In genomic region chr9:20087481-20087880, GRCh38 we compare ENCODE assay signal across 20 cellular contexts.
DNase-seq lines count a peak whose midpoint lies in the region; ATAC-seq, FAIRE-seq and TF ChIP-seq lines count a peak whose summit lies in the region.
"Had no signal": no experiment of that assay in that cellular context is flagged by ENCODE, and none has a peak within 500 bp of the region (broad histone marks: within the 10 kb centered on the region; RNA-seq: fewer than 3 reads in every experiment).

No MANE protein-coding gene starts in this region.

- H2BK5ac ChIP-seq in IMR-90 (ENCODE audit: low read depth, low read length, poor library complexity, severe bottlenecking): no peak overlapping the region

- H3K27me3 Mint-ChIP-seq in progenitor cell of endocrine pancreas: no peaks in the 10 kb centered on the region

- no peak overlapping the region for H3K4ac ChIP-seq in IMR-90 (ENCODE audit: low read depth, low read length)

- H4K5ac ChIP-seq in IMR-90 (ENCODE audit: low read depth, low read length): no peak overlapping the region

- no peak overlapping the region for H2AK5ac ChIP-seq in IMR-90 (ENCODE audit: low read depth, low read length)

- no peak overlapping the region for H3K56ac ChIP-seq in IMR-90 (ENCODE audit: extremely low read depth, insufficient read depth, low read length)

- in situ Hi-C loops in IMR-90 (cut with MboI; ENCODE audit: low sequenced_read_pairs): no loop called here
- in situ Hi-C loops in astrocyte of the cerebellum (cut with HindIII; ENCODE audit: low sequenced_read_pairs): no loop called here

- WGBS in IMR-90 (ENCODE audit: extremely low coverage in 2 of 2, insufficient read length in 1 of 2), 2 experiments: no CpG with 5 or more reads among the region's 1 CpG

- peak; percentile 6 for DNase-seq in IMR-90
- peak; percentile 3 for DNase-seq in astrocyte of the cerebellum (ENCODE audit: low read depth)
- peak; percentile 54 for DNase-seq in fibroblast of peridontal ligament (ENCODE audit: extremely low read depth)
- DNase-seq in myocyte (ENCODE audit: low read depth): peak; percentile 64
- no peak for DNase-seq in GM12891 (ENCODE audit: insufficient read length, low spot score)
- no peak for DNase-seq in progenitor cell of endocrine pancreas (ENCODE audit: low spot score, unreplicated experiment)
- DNase-seq: ACHN; C1 segment of cervical spinal cord; CD8-positive, alpha-beta memory T cell; DMS79 treated with DMSO at 0.1 percent for 48 hours; H7; NCI-H1417 treated with DMSO at 0.1 percent for 48 hours; NCI-H2029 treated with DMSO at 0.1 percent for 48 hours; NCI-H748 treated with DMSO at 0.1 percent for 48 hours; SHP77 had no signal

- H2BK15ac ChIP-seq in IMR-90 (ENCODE audit: low read depth, low read length): no peak overlapping the region

- no peak overlapping the region for H3K9ac ChIP-seq in IMR-90 (ENCODE audit: low read depth, low read length)
- H3K9ac ChIP-seq: KMS-11 had no signal

- no peaks in the 10 kb centered on the region for H3K4me1 ChIP-seq in IMR-90 (ENCODE audit: control insufficient read depth, insufficient read depth, low read length)

- no peak overlapping the region for H4K8ac ChIP-seq in IMR-90 (ENCODE audit: low read depth in 2 of 2, low read length in 2 of 2)

- no peak overlapping the region for H2AFZ ChIP-seq in IMR-90 (replicated peaks; ENCODE audit: low read length, poor library complexity)

- H3K27me3 ChIP-seq in IMR-90 (ENCODE audit: control insufficient read depth, insufficient read depth, low read length): no peaks in the 10 kb centered on the region

- no peak overlapping the region for H4K91ac ChIP-seq in IMR-90 (ENCODE audit: insufficient read depth, low read depth, low read length)

- TF ChIP-seq POLR2A in IMR-90 (IDR thresholded peaks at IDR 0.05; ENCODE audit: low read depth, low read length) (no peak), GM12891 (IDR thresholded peaks at IDR 0.05; ENCODE audit: low read depth, low read length) (no peak)

- no peak overlapping the region for H3K23ac ChIP-seq in IMR-90 (ENCODE audit: low read depth, low read length)

- no peak overlapping the region for H3K4me3 ChIP-seq in IMR-90 (ENCODE audit: insufficient read depth, low read depth, low read length)
- no peak overlapping the region for H3K4me3 ChIP-seq in astrocyte of the cerebellum (ENCODE audit: low read depth, low read length)
- H3K4me3 ChIP-seq: SK-N-MC had no signal

- H3K27ac ChIP-seq in IMR-90 (ENCODE audit: insufficient read depth, low read length): no peak overlapping the region
- H3K27ac ChIP-seq: KMS-11, SK-N-MC had no signal

- H3K18ac ChIP-seq in IMR-90 (ENCODE audit: low read depth, low read length): no peak overlapping the region

- no peaks in the 10 kb centered on the region for H4K20me1 ChIP-seq in IMR-90 (ENCODE audit: insufficient read depth, low read length)

- no peaks in the 10 kb centered on the region for H3K36me3 ChIP-seq in IMR-90 (ENCODE audit: control insufficient read depth, insufficient read depth, low read length)

- H3K14ac ChIP-seq in IMR-90 (replicated peaks; ENCODE audit: low read depth, low read length): no peak overlapping the region

- CTCF ChIA-PET in IMR-90 (lab: Yijun Ruan, JAX): no interaction called here

- no peak for TF ChIP-seq CTCF in IMR-90 (conservative IDR thresholded peaks at IDR 0.05; ENCODE audit: low read depth, low read length)
- no peak for TF ChIP-seq CTCF in astrocyte of the cerebellum (IDR thresholded peaks at IDR 0.05; ENCODE audit: low read depth, low read length, missing control alignments)
- no peak for TF ChIP-seq CTCF in progenitor cell of endocrine pancreas (IDR thresholded peaks at IDR 0.05; ENCODE audit: unreplicated experiment)

- no peak overlapping the region for H3K27ac Mint-ChIP-seq in progenitor cell of endocrine pancreas
- H3K27ac Mint-ChIP-seq: CD8-positive, alpha-beta memory T cell had no signal

- no peaks in the 10 kb centered on the region for H3K4me1 Mint-ChIP-seq in progenitor cell of endocrine pancreas (ENCODE audit: low read depth)
- H3K4me1 Mint-ChIP-seq: CD8-positive, alpha-beta memory T cell had no signal

- no TSS peak for BruUV-seq in IMR-90 (replicated peaks; lab: Mats Ljungman, UMichigan)

- TF ChIP-seq RAD21 in IMR-90 (IDR thresholded peaks at IDR 0.05; ENCODE audit: low read length): no peak

- H2AK9ac ChIP-seq in IMR-90 (replicated peaks; ENCODE audit: low read depth, low read length, poor library complexity): no peak overlapping the region

- H2BK120ac ChIP-seq in IMR-90 (ENCODE audit: low read depth, low read length): no peak overlapping the region

- no peak overlapping the region for H3K4me2 ChIP-seq in IMR-90 (ENCODE audit: low read depth, low read length)
- H3K4me2 ChIP-seq: KMS-11 had no signal

- no peaks in the 10 kb centered on the region for H3K79me1 ChIP-seq in IMR-90 (ENCODE audit: low read depth in 1 of 2, low read length in 2 of 2)

- ATAC-seq in IMR-90 (ENCODE audit: low read depth) (no peak), HG03045 (IDR thresholded peaks at IDR 0.05; ENCODE audit: unreplicated experiment) (no peak)
- ATAC-seq: HepG2 had no signal

- dilution Hi-C loops in IMR-90 (cut with HindIII; ENCODE audit: low sequenced_read_pairs, unreplicated experiment): no loop called here

- POLR2A ChIA-PET in IMR-90 (lab: Charles Lee; ENCODE audit: unreplicated experiment): no interaction called here

- H3K9me3 Mint-ChIP-seq in progenitor cell of endocrine pancreas (ENCODE audit: low read depth): peaks cover 4% of the 10 kb centered on the region

- no peak overlapping the region for H2BK20ac ChIP-seq in IMR-90 (ENCODE audit: low read depth, low read length)

- FAIRE-seq in GM12891 (lab: Jason Lieb, UNC): no peak
- FAIRE-seq: D721Med, HepG2 had no signal

- H3K9me3 ChIP-seq in IMR-90 (ENCODE audit: control insufficient read depth, insufficient read depth, low read length): no peaks in the 10 kb centered on the region

- no peaks in the 10 kb centered on the region for H3K36me3 Mint-ChIP-seq in progenitor cell of endocrine pancreas (ENCODE audit: insufficient read depth)

- intact Hi-C loops in IMR-90 (cut with micrococcal nuclease): no loop called here

- no peak overlapping the region for H3K4me3 Mint-ChIP-seq in progenitor cell of endocrine pancreas (ENCODE audit: low read depth)
- H3K4me3 Mint-ChIP-seq: CD8-positive, alpha-beta memory T cell had no signal

- no peaks in the 10 kb centered on the region for H3K9me1 ChIP-seq in IMR-90 (ENCODE audit: insufficient read depth, low read length)

TF ChIP-seq in IMR-90, 13 proteins besides CTCF, POLR2A, EP300 and RAD21 (continues in another document):
- TF ChIP-seq BHLHE40 (IDR thresholded peaks at IDR 0.05; ENCODE audit: low read depth, low read length) (no peak), MAFK (IDR thresholded peaks at IDR 0.05; ENCODE audit: low read depth, low read length) (no peak), FOS (IDR thresholded peaks at IDR 0.05; ENCODE audit: low read depth, low read length) (no peak), SMC3 (IDR thresholded peaks at IDR 0.05; ENCODE audit: low read depth, low read length) (no peak), NFE2L2 (IDR thresholded peaks at IDR 0.05; ENCODE audit: low read depth, low read length) (no peak), RCOR1 (IDR thresholded peaks at IDR 0.05; ENCODE audit: insufficient replicate concordance, low read length) (no peak), MAZ (IDR thresholded peaks at IDR 0.05; ENCODE audit: borderline replicate concordance, low read depth, low read length) (no peak), CEBPB (IDR thresholded peaks at IDR 0.05; ENCODE audit: low read depth, low read length) (no peak)
- TF ChIP-seq, protein P1, sequence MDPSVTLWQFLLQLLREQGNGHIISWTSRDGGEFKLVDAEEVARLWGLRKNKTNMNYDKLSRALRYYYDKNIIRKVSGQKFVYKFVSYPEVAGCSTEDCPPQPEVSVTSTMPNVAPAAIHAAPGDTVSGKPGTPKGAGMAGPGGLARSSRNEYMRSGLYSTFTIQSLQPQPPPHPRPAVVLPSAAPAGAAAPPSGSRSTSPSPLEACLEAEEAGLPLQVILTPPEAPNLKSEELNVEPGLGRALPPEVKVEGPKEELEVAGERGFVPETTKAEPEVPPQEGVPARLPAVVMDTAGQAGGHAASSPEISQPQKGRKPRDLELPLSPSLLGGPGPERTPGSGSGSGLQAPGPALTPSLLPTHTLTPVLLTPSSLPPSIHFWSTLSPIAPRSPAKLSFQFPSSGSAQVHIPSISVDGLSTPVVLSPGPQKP (IDR thresholded peaks at IDR 0.05; ENCODE audit: borderline replicate concordance, low read depth, low read length): no peak

TF ChIP-seq in GM12891, 5 proteins besides CTCF, POLR2A, EP300 and RAD21:
- TF ChIP-seq PAX5 (IDR thresholded peaks at IDR 0.05; ENCODE audit: insufficient read depth, low read length, severe bottlenecking) (no peak), TAF1 (IDR thresholded peaks at IDR 0.05; ENCODE audit: low read depth, low read length) (no peak), POU2F2 (IDR thresholded peaks at IDR 0.05; ENCODE audit: low read depth, low read length) (no peak), SPI1 (IDR thresholded peaks at IDR 0.05; ENCODE audit: low read depth, low read length) (no peak), POLR2AphosphoS5 (IDR thresholded peaks at IDR 0.05; ENCODE audit: low read depth, low read length) (no peak)

Comparison
In these comparisons a context has a peak if more than half of its experiments do, and no peak if none do; other contexts are left out.
1. DNase-seq: peak in IMR-90 (single experiment), astrocyte of the cerebellum (single experiment), fibroblast of peridontal ligament (single experiment) and myocyte (single experiment); none in GM12891 (single experiment) and progenitor cell of endocrine pancreas (single experiment).